Comparison of ENCODE assay signal across 10 cellular contexts in the genomic region with DNA sequence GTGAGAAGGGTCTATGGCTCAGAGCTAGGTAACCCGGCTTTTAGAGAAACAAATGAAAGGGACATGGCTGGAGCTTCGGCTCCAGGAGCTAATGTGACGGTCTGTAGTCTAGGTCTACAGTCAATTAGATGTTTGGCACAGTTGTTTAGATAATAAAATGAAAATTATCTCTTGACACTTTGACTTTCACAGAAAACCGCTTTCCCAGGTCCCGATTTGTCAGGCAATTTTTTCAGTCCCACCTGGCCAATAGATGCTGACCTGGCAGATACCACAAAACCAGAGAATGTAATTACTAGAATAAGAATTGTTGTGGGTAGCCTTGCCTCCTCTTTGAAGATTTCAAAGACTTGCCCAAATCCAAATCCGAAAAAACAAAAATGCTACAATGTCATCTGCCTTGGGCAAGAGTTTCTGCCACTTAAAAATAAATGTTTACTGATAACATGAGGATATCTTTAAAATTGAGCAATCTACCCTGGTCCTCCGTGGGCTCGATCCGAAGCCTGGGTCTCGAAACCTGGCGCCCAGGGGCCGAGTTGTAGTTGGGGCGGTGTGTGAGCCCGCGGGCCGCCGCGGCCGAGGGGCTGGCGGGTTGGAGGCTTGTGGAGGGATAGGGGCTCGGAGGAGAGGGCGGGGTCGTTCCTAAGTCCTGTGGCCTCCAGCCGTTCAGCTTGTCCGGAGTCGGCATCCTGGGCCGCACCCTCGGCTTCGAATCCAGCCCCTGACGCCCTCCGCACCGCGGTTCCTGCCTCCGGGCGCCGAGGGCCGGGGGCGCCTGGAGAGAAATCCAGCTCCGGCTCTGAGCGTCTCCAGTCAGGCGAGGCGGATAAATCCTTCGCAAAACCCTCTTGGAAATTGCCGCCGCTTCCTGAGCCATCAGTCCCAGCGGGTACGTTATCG. TPM values are rescaled to one million over a fixed set of nuclear protein-coding genes. Genes with fewer than 3 reads are reported as not detected.
DNase-seq lines count a peak whose midpoint lies in the region; ATAC-seq, FAIRE-seq and TF ChIP-seq lines count a peak whose summit lies in the region.
"Had no signal": no experiment of that assay in that cellular context is flagged by ENCODE, and none has a peak within 500 bp of the region (broad histone marks: within the 10 kb centered on the region; RNA-seq: fewer than 3 reads in every experiment).

No MANE protein-coding gene starts in this region.

- H3K36me3 ChIP-seq in endothelial cell of umbilical vein (ENCODE audit: control insufficient read depth in 2 of 2, extremely low read depth in 1 of 2, insufficient read depth in 2 of 2, low read length in 2 of 2) (no peaks in the 10 kb centered on the region), psoas muscle (ENCODE audit: insufficient read depth in 1 of 2, low read depth in 1 of 2) (no peaks in the 10 kb centered on the region)

- H3K27me3 ChIP-seq in endothelial cell of umbilical vein (ENCODE audit: control insufficient read depth in 2 of 2, insufficient read depth in 2 of 2, low read length in 2 of 2) (peaks cover 86 to 98% of the 10 kb centered on the region in 2 experiments), psoas muscle (ENCODE audit: insufficient read depth in 3 of 3, low read length in 2 of 3) (peaks cover 0 to 98% (median 83%) of the 10 kb centered on the region in 3 donors)

- H3K27me3 Mint-ChIP-seq in T-helper 17 cell: peaks cover 74% of the 10 kb centered on the region

- no peaks in the 10 kb centered on the region for H3K79me2 ChIP-seq in endothelial cell of umbilical vein (ENCODE audit: control insufficient read depth, insufficient read depth, low read length)

- dilution Hi-C loops in endothelial cell of umbilical vein (cut with MboI; ENCODE audit: extremely low pct_ligation_motif_present, low sequenced_read_pairs): no loop called here

- FAIRE-seq in endothelial cell of umbilical vein (lab: Jason Lieb, UNC): no peak
- FAIRE-seq: GM12892 had no signal

- no peak overlapping the region for H3K27ac Mint-ChIP-seq in T-helper 17 cell

- WGBS in psoas muscle, 3 donors: 5 to 6% (median 6%) methylated on average over 48 of the region's 48 CpGs

- no TSS peak for BruUV-seq in endothelial cell of umbilical vein (replicated peaks; lab: Mats Ljungman, UMichigan)

- H3K36me3 Mint-ChIP-seq in T-helper 17 cell (ENCODE audit: low read depth): peaks cover 9% of the 10 kb centered on the region

- H3K4me1 Mint-ChIP-seq in T-helper 17 cell: peaks cover 31% of the 10 kb centered on the region

- H3K9ac ChIP-seq in endothelial cell of umbilical vein (replicated peaks; ENCODE audit: extremely low read depth, insufficient read depth, low read length): no peak overlapping the region

- CTCF ChIA-PET in endothelial cell of umbilical vein (lab: Charles Lee): interaction anchor here (1.2 kb wide), 1 partner anchor 27 kb away, joined by 4 read pairs; no protein-coding TSS in a partner anchor

- H3K4me3 ChIP-seq in endothelial cell of umbilical vein (replicated peaks in 1 of 3; ENCODE audit: insufficient read depth in 1 of 3, low read depth in 1 of 3, low read length in 3 of 3) (no peak overlapping the region), psoas muscle (peak overlapping the region; percentile 51)

- no peak overlapping the region for H2AFZ ChIP-seq in endothelial cell of umbilical vein (ENCODE audit: low read depth, low read length)

- intact Hi-C loops in endothelial cell of umbilical vein (cut with micrococcal nuclease): loop anchor here (2.0 kb wide), 1 partner anchor 33 kb away; the partner anchor contains the start of gene SPR
- intact Hi-C loops in psoas muscle (cut with DNase I): no loop called here

- TF ChIP-seq POLR2A in endothelial cell of umbilical vein (IDR thresholded peaks at IDR 0.05; ENCODE audit: low read depth, low read length): no peak

- no peak overlapping the region for H3K4me3 Mint-ChIP-seq in T-helper 17 cell

- H4K20me1 ChIP-seq in endothelial cell of umbilical vein (replicated peaks; ENCODE audit: control insufficient read depth, extremely low read depth, insufficient read depth, low read length): no peaks in the 10 kb centered on the region

- H3K9me3 ChIP-seq in endothelial cell of umbilical vein (replicated peaks; ENCODE audit: control insufficient read depth, insufficient read depth, low read length): peaks cover 4% of the 10 kb centered on the region
- no peaks in the 10 kb centered on the region for H3K9me3 ChIP-seq in psoas muscle
- H3K9me3 ChIP-seq in T-helper 17 cell (ENCODE audit: control insufficient read depth, low read length, poor library complexity, severe bottlenecking): no peaks in the 10 kb centered on the region

- H3K27ac ChIP-seq in endothelial cell of umbilical vein (ENCODE audit: insufficient read depth, low read depth, low read length) (no peak overlapping the region), psoas muscle (no peak overlapping the region)

- no peaks in the 10 kb centered on the region for H3K9me1 ChIP-seq in endothelial cell of umbilical vein (replicated peaks; ENCODE audit: control insufficient read depth, extremely low read depth, insufficient read depth, low read length)

- POLR2A ChIA-PET in endothelial cell of umbilical vein (lab: Charles Lee): no interaction called here

- ATAC-seq in psoas muscle: no peak
- ATAC-seq in HG03108 (IDR thresholded peaks at IDR 0.05; ENCODE audit: unreplicated experiment): no peak
- ATAC-seq in left lobe of liver: no peak
- ATAC-seq in T-helper 17 cell: no peak

- TF ChIP-seq CTCF in endothelial cell of umbilical vein (IDR thresholded peaks at IDR 0.05; ENCODE audit: extremely low read depth in 1 of 2, insufficient read depth in 1 of 2, low read depth in 1 of 2, low read length in 2 of 2) (no peak), psoas muscle (IDR thresholded peaks at IDR 0.05) (no peak)

- peaks cover 11% of the 10 kb centered on the region for H3K4me1 ChIP-seq in endothelial cell of umbilical vein (ENCODE audit: control insufficient read depth, extremely low read depth, insufficient read depth, low read length)
- H3K4me1 ChIP-seq in psoas muscle: peaks cover 42% of the 10 kb centered on the region

- peak; percentile 5 for DNase-seq in GM03348 (ENCODE audit: low spot score)
- peak; percentile 49 for DNase-seq in NCI-H1105 (lab: John Stamatoyannopoulos, UW)
- no peak for DNase-seq in endothelial cell of umbilical vein (ENCODE audit: low read depth, low spot score)
- no peak for DNase-seq in psoas muscle
- DNase-seq in left lobe of liver (ENCODE audit: low spot score): no peak
- DNase-seq in T-helper 17 cell: no peak
- DNase-seq: KG1, nucleus accumbens had no signal

- peak overlapping the region; percentile 18 for H3K4me2 ChIP-seq in endothelial cell of umbilical vein (ENCODE audit: insufficient read depth, low read length)

TF ChIP-seq in endothelial cell of umbilical vein, 7 proteins besides CTCF, POLR2A, EP300 and RAD21:
- no peak for TF ChIP-seq JUN (IDR thresholded peaks at IDR 0.05; ENCODE audit: borderline replicate concordance, insufficient read depth, insufficient read length, low read depth)
- TF ChIP-seq EZH2 (IDR thresholded peaks at IDR 0.05; ENCODE audit: borderline replicate concordance, low read depth, low read length, severe bottlenecking): peak; percentile 99
TF ChIP-seq in endothelial cell of umbilical vein: peak in this region for 1.

RNA-seq across cellular contexts. Expression of gene EMX1, which starts 2.3 kb away (rescaled TPM):
- total RNA-seq in endothelial cell of umbilical vein: not detected in 2 replicates
- not detected in 2 replicates for polyA plus RNA-seq in endothelial cell of umbilical vein
- polyA plus RNA-seq in endothelial cell of umbilical vein (2011; cell fraction: cytosol; rRNA removed): not detected in 2 replicates
- polyA plus RNA-seq in endothelial cell of umbilical vein (2011; cell fraction: nucleus; rRNA removed): not detected in 2 replicates
- not detected in 2 replicates for polyA plus RNA-seq in endothelial cell of umbilical vein (2012)
- polyA minus RNA-seq in endothelial cell of umbilical vein: not detected in 2 replicates
- polyA minus RNA-seq in endothelial cell of umbilical vein (2011; cell fraction: cytosol; rRNA and poly(A)+ RNA removed): not detected
- not detected in 2 replicates for polyA minus RNA-seq in endothelial cell of umbilical vein (2011; cell fraction: nucleus; rRNA and poly(A)+ RNA removed)
- not detected for total RNA-seq in psoas muscle
- polyA plus RNA-seq in psoas muscle: under 1 TPM in 1 of 3 donors, not detected in 2; 0.01 TPM
- total RNA-seq in left lobe of liver: 0.20 TPM
- not detected for total RNA-seq in T-helper 17 cell

RNA-seq across cellular contexts. Expression of gene SPR, which starts 32.5 kb away (rescaled TPM):
- total RNA-seq in endothelial cell of umbilical vein: 26.3 and 27.6 TPM in 2 replicates
- polyA plus RNA-seq in endothelial cell of umbilical vein: 18.1 and 22.0 TPM in 2 replicates
- 28.4 and 29.2 TPM in 2 replicates for polyA plus RNA-seq in endothelial cell of umbilical vein (2011; cell fraction: cytosol; rRNA removed)
- polyA plus RNA-seq in endothelial cell of umbilical vein (2011; cell fraction: nucleus; rRNA removed): 10.2 and 11.0 TPM in 2 replicates
- 47.9 and 52.8 TPM in 2 replicates for polyA plus RNA-seq in endothelial cell of umbilical vein (2012)
- polyA minus RNA-seq in endothelial cell of umbilical vein: 13.4 and 15.0 TPM in 2 replicates
- 17.0 TPM for polyA minus RNA-seq in endothelial cell of umbilical vein (2011; cell fraction: cytosol; rRNA and poly(A)+ RNA removed)
- 1.5 and 1.7 TPM in 2 replicates for polyA minus RNA-seq in endothelial cell of umbilical vein (2011; cell fraction: nucleus; rRNA and poly(A)+ RNA removed)
- 10 to 100 TPM; 23.3 to 34.0 (median 29.1) TPM for total RNA-seq in psoas muscle
- polyA plus RNA-seq in psoas muscle: 10 to 100 TPM; 19.1 to 46.0 (median 39.1) TPM
- total RNA-seq in left lobe of liver: 64.5 TPM
- 1 to 10 TPM in 1 of 2 donors, under 1 TPM in 1; 0.60 to 1.1 TPM for total RNA-seq in T-helper 17 cell

Comparison
In these comparisons a context has a peak if more than half of its experiments do, and no peak if none do; other contexts are left out.
1. DNase-seq: peak in GM03348 (single experiment) and NCI-H1105 (single experiment); none in endothelial cell of umbilical vein (single experiment), psoas muscle (0 of 2), left lobe of liver (single experiment) and T-helper 17 cell (0 of 3).
2. RNA of gene SPR, which starts 32.5 kb away (total RNA-seq): 64.5 TPM in left lobe of liver (single experiment), 23.3 to 34.0 TPM in psoas muscle and 26.3 to 27.6 TPM in endothelial cell of umbilical vein; 0.60 to 1.1 TPM in T-helper 17 cell; every median in the first group is over 10 times any median in the second.